In genomic region chr7:126001344-126001743, GRCh38 we compare ENCODE assay signal across 26 cellular contexts.
DNase-seq lines count a peak whose midpoint lies in the region; ATAC-seq and TF ChIP-seq lines count a peak whose summit lies in the region.
"Had no signal": no experiment of that assay in that cellular context is flagged by ENCODE, and none has a peak within 500 bp of the region (broad histone marks: within the 10 kb centered on the region; RNA-seq: fewer than 3 reads in every experiment).

No MANE protein-coding gene starts in this region.

- H3F3A ChIP-seq in neural progenitor cell (ENCODE audit: low read depth): peaks cover 8% of the 10 kb centered on the region

- H3K79me2 ChIP-seq in neural progenitor cell (ENCODE audit: low read depth): no peaks in the 10 kb centered on the region

- ATAC-seq in WTC11: peak; percentile 78
- ATAC-seq: HCT116, HepG2, Right ventricle myocardium inferior, SK-N-SH treated with all-trans-retinoic acid at 6 μM for 48 hours, T-helper 17 cell had no signal

- H3K27me3 Mint-ChIP-seq in WTC11 (ENCODE audit: low read depth) (no peaks in the 10 kb centered on the region; the same call in 1 of the 2 replicates), neural progenitor cell (ENCODE audit: insufficient read depth, low read depth) (peaks cover 2% of the 10 kb centered on the region), nephron progenitor cell (ENCODE audit: low read depth, poor library complexity) (peaks cover 3% of the 10 kb centered on the region)
- H3K27me3 Mint-ChIP-seq: T-helper 17 cell had no signal

- no peak for TF ChIP-seq CTCF in WTC11 (IDR thresholded peaks at IDR 0.05)
- no peak for TF ChIP-seq CTCF in neural progenitor cell (IDR thresholded peaks at IDR 0.05)
- no peak for TF ChIP-seq CTCF in nephron progenitor cell (IDR thresholded peaks at IDR 0.05)

- peaks cover 82% of the 10 kb centered on the region for H3K4me1 Mint-ChIP-seq in WTC11
- H3K4me1 Mint-ChIP-seq in neural progenitor cell: peaks cover 18% of the 10 kb centered on the region
- no peaks in the 10 kb centered on the region for H3K4me1 Mint-ChIP-seq in nephron progenitor cell
- H3K4me1 Mint-ChIP-seq: T-helper 17 cell had no signal

- peak; percentile 6 to 19 for DNase-seq in NCI-H2081 (lab: John Stamatoyannopoulos, UW)
- no peak for DNase-seq in NCI-H2081 treated with DMSO at 0.1 percent for 48 hours (lab: John Stamatoyannopoulos, UW)
- no peak for DNase-seq in WTC11 (ENCODE audit: low spot score)
- DNase-seq in neural progenitor cell (ENCODE audit: low spot score): peak; percentile 66
- no peak for DNase-seq in nephron progenitor cell
- no peak for DNase-seq in DMS153 treated with DMSO at 0.1 percent for 48 hours (lab: John Stamatoyannopoulos, UW; ENCODE audit: unreplicated experiment)
- no peak for DNase-seq in NCI-H187 (lab: John Stamatoyannopoulos, UW)
- DNase-seq: 8988T, ACHN, BE2C, DMS153, GOT3, Karpas-422, NCI-H1092 treated with DMSO at 0.1 percent for 48 hours, NCI-H146, NCI-H2029, NCI-H524, PC-9, SJCRH30, T-helper 17 cell had no signal

- no peaks in the 10 kb centered on the region for H4K20me1 ChIP-seq in neural progenitor cell (ENCODE audit: low read depth)

- peak overlapping the region; percentile 43 for H3K4me2 ChIP-seq in neural progenitor cell
- H3K4me2 ChIP-seq: PC-9 had no signal

- H3K36me3 Mint-ChIP-seq in WTC11: peaks cover 65% of the 10 kb centered on the region
- H3K36me3 Mint-ChIP-seq in neural progenitor cell: peaks cover 4% of the 10 kb centered on the region
- H3K36me3 Mint-ChIP-seq in nephron progenitor cell (ENCODE audit: low read depth): no peaks in the 10 kb centered on the region

- H3K27ac Mint-ChIP-seq in WTC11 (no peak overlapping the region), neural progenitor cell (peak overlapping the region; percentile 4), nephron progenitor cell (no peak overlapping the region)
- H3K27ac Mint-ChIP-seq: T-helper 17 cell had no signal

- H3K27ac ChIP-seq in HUES48 (ENCODE audit: low read depth, low read length): peak overlapping the region; percentile 60
- peak overlapping the region; percentile 57 for H3K27ac ChIP-seq in neural progenitor cell
- H3K27ac ChIP-seq: HL-60, PC-9, SJCRH30 had no signal

- H3K9ac ChIP-seq in HUES48 (ENCODE audit: low read depth, low read length): no peak overlapping the region
- no peak overlapping the region for H3K9ac ChIP-seq in neural progenitor cell

- H2AFZ ChIP-seq in neural progenitor cell (replicated peaks): no peak overlapping the region
- H2AFZ ChIP-seq: PC-9 had no signal

- CTCF ChIA-PET in WTC11 (lab: Charles Lee): no interaction called here

- H3K36me3 ChIP-seq in HUES48 (ENCODE audit: control insufficient read depth, insufficient read depth, low read length) (no peaks in the 10 kb centered on the region), neural progenitor cell (no peaks in the 10 kb centered on the region)
- H3K36me3 ChIP-seq: BE2C, SJCRH30 had no signal

- POLR2A ChIA-PET in WTC11 (lab: Charles Lee): interaction anchor here (0.6 kb wide), 1 partner anchor 254 kb away, joined by 3 read pairs; no protein-coding TSS in a partner anchor

- peaks cover under 1% of the 10 kb centered on the region; the same call in 1 of the 2 replicates for H3K9me3 Mint-ChIP-seq in WTC11
- peaks cover 15% of the 10 kb centered on the region for H3K9me3 Mint-ChIP-seq in neural progenitor cell
- peaks cover 5% of the 10 kb centered on the region for H3K9me3 Mint-ChIP-seq in nephron progenitor cell

- no peak overlapping the region for H3K4me3 Mint-ChIP-seq in WTC11
- H3K4me3 Mint-ChIP-seq in neural progenitor cell: no peak overlapping the region
- no peak overlapping the region for H3K4me3 Mint-ChIP-seq in nephron progenitor cell
- H3K4me3 Mint-ChIP-seq: T-helper 17 cell had no signal

- H3K4me1 ChIP-seq in HUES48 (ENCODE audit: control insufficient read depth, insufficient read depth, low read length) (peaks cover 16% of the 10 kb centered on the region; the same call in 1 of the 2 replicates), neural progenitor cell (peaks cover 32% of the 10 kb centered on the region)
- H3K4me1 ChIP-seq: BE2C, SJCRH30 had no signal

- no peak overlapping the region for H3K4me3 ChIP-seq in HUES48 (ENCODE audit: low read depth, low read length)
- no peak overlapping the region for H3K4me3 ChIP-seq in neural progenitor cell
- H3K4me3 ChIP-seq: PC-9, SJCRH30 had no signal

- no peaks in the 10 kb centered on the region for H3K27me3 ChIP-seq in HUES48 (ENCODE audit: control insufficient read depth, insufficient read depth, low read length)
- no peaks in the 10 kb centered on the region for H3K27me3 ChIP-seq in neural progenitor cell
- H3K27me3 ChIP-seq: BE2C, SJCRH30 had no signal

- H3K9me3 ChIP-seq in HUES48 (ENCODE audit: control insufficient read depth, insufficient read depth, low read length) (no peaks in the 10 kb centered on the region), neural progenitor cell (ENCODE audit: low read depth) (peaks cover 5% of the 10 kb centered on the region)
- H3K9me3 ChIP-seq: BE2C, SJCRH30 had no signal

TF ChIP-seq in WTC11, 78 proteins besides CTCF, POLR2A, EP300 and RAD21 (continues in another document):
- TF ChIP-seq CREM (CRISPR knock-in tag; IDR thresholded peaks at IDR 0.05): no peak
- TF ChIP-seq ZNF121 (CRISPR knock-in tag; IDR thresholded peaks at IDR 0.05): no peak
- TF ChIP-seq AFF4 (CRISPR knock-in tag; IDR thresholded peaks at IDR 0.05; ENCODE audit: borderline replicate concordance): no peak
- no peak for TF ChIP-seq ATF2 (CRISPR knock-in tag; IDR thresholded peaks at IDR 0.05; ENCODE audit: borderline replicate concordance, low read depth)
- no peak for TF ChIP-seq RELA (CRISPR knock-in tag; IDR thresholded peaks at IDR 0.05; ENCODE audit: borderline replicate concordance)
- no peak for TF ChIP-seq ZNF512 (CRISPR knock-in tag; IDR thresholded peaks at IDR 0.05; ENCODE audit: borderline replicate concordance)
- no peak for TF ChIP-seq HMGXB4 (CRISPR knock-in tag; IDR thresholded peaks at IDR 0.05)
- no peak for TF ChIP-seq SMAD4 (CRISPR knock-in tag; IDR thresholded peaks at IDR 0.05)

Comparison
In these comparisons a context has a peak if more than half of its experiments do, and no peak if none do; other contexts are left out.
1. DNase-seq: peak in NCI-H2081 (2 of 2) and neural progenitor cell (single experiment); none in NCI-H2081 treated with DMSO at 0.1 percent for 48 hours (single experiment), WTC11 (single experiment), nephron progenitor cell (single experiment), DMS153 treated with DMSO at 0.1 percent for 48 hours (single experiment) and NCI-H187 (0 of 2).